28 cellular contexts compared by ENCODE assay signal in the genomic region with DNA sequence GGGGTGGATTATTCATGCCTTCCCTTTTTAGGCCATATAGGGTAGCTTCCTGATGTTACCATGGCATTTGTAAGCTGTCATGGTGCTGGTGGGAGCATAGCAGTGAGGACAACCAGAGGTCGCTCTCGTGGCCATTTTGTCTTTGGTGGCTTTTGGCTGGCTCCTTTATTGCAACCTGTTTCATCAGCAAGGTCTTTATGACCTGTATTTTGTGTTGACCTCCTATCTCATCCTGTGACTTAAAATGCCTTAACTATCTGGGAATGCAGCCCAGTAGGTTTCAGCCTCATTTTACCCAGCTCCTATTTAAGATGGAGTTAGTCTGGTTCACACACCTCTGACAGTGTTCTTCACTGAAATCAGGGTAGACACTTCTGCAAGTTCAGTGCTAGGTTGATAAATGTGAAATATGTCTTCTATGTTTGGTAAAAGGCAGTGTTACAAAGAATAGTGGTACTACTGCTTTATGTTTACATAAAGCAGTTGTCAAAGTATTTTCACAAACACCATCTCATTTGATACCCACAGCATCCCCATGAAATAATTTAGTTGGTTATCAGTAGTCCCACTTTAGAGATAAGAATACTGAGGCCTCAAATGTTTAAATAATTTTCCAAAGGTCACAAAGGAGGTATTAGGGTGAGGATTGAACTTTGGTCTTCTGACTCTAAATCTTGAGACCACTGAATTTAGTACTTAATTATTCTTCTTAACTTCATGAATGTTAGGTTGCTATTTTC.
"Had no signal": no experiment of that assay in that cellular context is flagged by ENCODE, and none has a peak within 500 bp of the region (broad histone marks: within the 10 kb centered on the region; RNA-seq: fewer than 3 reads in every experiment).

No MANE protein-coding gene starts in this region.

- H3K4me3 ChIP-seq: pancreas, prostate gland, right lobe of liver, sigmoid colon, suprapubic skin, testis, tibial artery, transverse colon, upper lobe of right lung, vagina had no signal

- H3K27ac Mint-ChIP-seq: naive thymus-derived CD8-positive, alpha-beta T cell; natural killer cell treated with Interleukin-12 subunit alpha and Interleukin-12 subunit beta and Interleukin-15 and Interleukin-18, amount 100 ng/mL, for 72 hours; nephron progenitor cell; stimulated activated memory B cell treated with anti-CD40 and anti-IgM and Interleukin-4, amounts not matched to agents 10 μg/mL and 1 μg/mL and 100 μg/mL, for 72 hours; type B pancreatic cell had no signal

- H3K9me3 ChIP-seq: neutrophil, pancreas, prostate gland, right lobe of liver, sigmoid colon, suprapubic skin, testis, tibial artery, transverse colon, upper lobe of right lung, vagina had no signal

- H3K36me3 ChIP-seq: neutrophil, pancreas, prostate gland, right lobe of liver, sigmoid colon, suprapubic skin, tibial artery, transverse colon, upper lobe of right lung, vagina had no signal

- H3K27me3 ChIP-seq: neutrophil, pancreas, right lobe of liver, sigmoid colon, suprapubic skin, testis, tibial artery, transverse colon, upper lobe of right lung, vagina had no signal

- H3K4me1 Mint-ChIP-seq: naive thymus-derived CD8-positive, alpha-beta T cell; nephron progenitor cell; stimulated activated memory B cell treated with anti-CD40 and anti-IgM and Interleukin-4, amounts not matched to agents 10 μg/mL and 1 μg/mL and 100 μg/mL, for 72 hours; stimulated activated naive CD8-positive, alpha-beta T cell treated with anti-CD3 and anti-CD28 coated beads, Interleukin-15, amount 100 ng/mL, for 72 hours had no signal

- DNase-seq: naive thymus-derived CD8-positive, alpha-beta T cell; nephron progenitor cell; nucleus accumbens; pancreas; right cardiac atrium; right lobe of liver; sigmoid colon; small intestine; stimulated activated CD4-positive, alpha-beta T cell treated with anti-CD3 and anti-CD28 coated beads, Interleukin-15, amount 100 ng/mL, for 24 hours; stimulated activated CD4-positive, alpha-beta T cell treated with anti-CD3 and anti-CD28 coated beads, Interleukin-2, amount 100 ng/mL, for 24 hours; stimulated activated CD4-positive, alpha-beta T cell treated with anti-CD3 and anti-CD28 coated beads, Interleukin-2, amount 100 ng/mL, for 48 hours; stimulated activated CD4-positive, alpha-beta T cell treated with anti-CD3 and anti-CD28 coated beads, Interleukin-4, amount 100 ng/mL, for 24 hours; stimulated activated naive CD4-positive, alpha-beta T cell; stimulated activated naive CD8-positive, alpha-beta T cell treated with anti-CD3 and anti-CD28 coated beads, Interleukin-15, amount 100 ng/mL, for 72 hours; stimulated activated naive CD8-positive, alpha-beta T cell treated with anti-CD3 and anti-CD28 coated beads, Interleukin-15, Interleukin-2, amounts not matched to agents 100 U/mL and 50 U/mL, for 24 hours; substantia nigra; testis; tibial artery; transverse colon; upper lobe of right lung had no signal

- H3K27ac ChIP-seq: neutrophil, prostate gland, right lobe of liver, suprapubic skin, testis, tibial artery, transverse colon, upper lobe of right lung, vagina had no signal

- H3K4me3 Mint-ChIP-seq: naive thymus-derived CD8-positive, alpha-beta T cell; natural killer cell treated with Interleukin-12 subunit alpha and Interleukin-12 subunit beta and Interleukin-15 and Interleukin-18, amount 100 ng/mL, for 72 hours; nephron progenitor cell; neural crest cell; stimulated activated memory B cell treated with anti-CD40 and anti-IgM and Interleukin-4, amounts not matched to agents 10 μg/mL and 1 μg/mL and 100 μg/mL, for 72 hours; stimulated activated naive CD8-positive, alpha-beta T cell treated with anti-CD3 and anti-CD28 coated beads, Interleukin-15, amount 100 ng/mL, for 72 hours; type B pancreatic cell had no signal

- ATAC-seq: naive thymus-derived CD8-positive, alpha-beta T cell; natural killer cell treated with Interleukin-12 subunit alpha and Interleukin-12 subunit beta and Interleukin-15 and Interleukin-18, amount 100 ng/mL, for 72 hours; right cardiac atrium; right lobe of liver; stimulated activated memory B cell treated with anti-CD40 and anti-IgM and Interleukin-4, amounts not matched to agents 10 μg/mL and 1 μg/mL and 100 μg/mL, for 72 hours; stimulated activated naive CD8-positive, alpha-beta T cell treated with anti-CD3 and anti-CD28 coated beads, Interleukin-15, amount 100 ng/mL, for 72 hours; stimulated activated naive CD8-positive, alpha-beta T cell treated with anti-CD3 and anti-CD28 coated beads, Interleukin-15, Interleukin-2, amounts not matched to agents 100 U/mL and 50 U/mL, for 24 hours; upper lobe of right lung had no signal

- H3K4me1 ChIP-seq: prostate gland, right lobe of liver, suprapubic skin, testis, tibial artery, transverse colon, upper lobe of right lung, vagina had no signal

- FAIRE-seq: pancreas, small intestine had no signal

- H3K36me3 Mint-ChIP-seq: natural killer cell treated with Interleukin-12 subunit alpha and Interleukin-12 subunit beta and Interleukin-15 and Interleukin-18, amount 100 ng/mL, for 72 hours; stimulated activated memory B cell treated with anti-CD40 and anti-IgM and Interleukin-4, amounts not matched to agents 10 μg/mL and 1 μg/mL and 100 μg/mL, for 72 hours; type B pancreatic cell had no signal

- H3K9me3 Mint-ChIP-seq: type B pancreatic cell had no signal
